9 cellular contexts compared by ENCODE assay signal in the genomic region with DNA sequence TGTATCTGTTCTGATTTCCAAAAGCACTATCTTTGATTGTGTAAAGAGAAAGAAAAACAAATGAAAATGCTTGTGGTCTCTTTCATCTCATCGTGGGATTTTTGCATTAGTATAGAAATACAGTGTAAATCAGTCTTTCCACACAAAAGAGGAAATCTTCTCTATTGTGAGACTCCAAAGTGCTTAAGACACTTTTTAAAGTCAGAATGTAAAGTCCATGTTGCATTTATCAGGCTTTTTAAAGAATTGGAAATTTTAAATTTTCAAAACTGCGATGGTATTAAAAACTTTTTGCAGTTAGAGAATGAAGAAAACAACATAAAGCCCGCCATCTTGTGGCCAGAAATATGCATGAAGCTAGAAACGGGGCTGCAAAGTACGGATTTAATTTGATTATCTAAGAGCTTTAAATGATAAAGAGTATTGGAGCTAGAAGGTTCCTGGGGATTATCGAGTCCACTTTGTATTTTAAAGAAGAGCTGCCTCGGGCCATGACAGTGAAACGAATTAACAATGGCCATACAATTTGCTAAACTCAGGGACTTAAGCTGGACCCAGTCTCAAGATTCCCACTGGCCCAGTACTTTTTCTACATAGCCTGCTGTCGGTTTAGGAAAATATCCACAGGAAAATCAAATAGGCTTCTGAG.
DNase-seq lines count a peak whose midpoint lies in the region; ATAC-seq and TF ChIP-seq lines count a peak whose summit lies in the region.
"Had no signal": no experiment of that assay in that cellular context is flagged by ENCODE, and none has a peak within 500 bp of the region (broad histone marks: within the 10 kb centered on the region; RNA-seq: fewer than 3 reads in every experiment).

No MANE protein-coding gene starts in this region.

- H3K36me3 ChIP-seq in adrenal gland (replicated peaks in 1 of 2) = no peaks in the 10 kb centered on the region
- H3K36me3 ChIP-seq in hepatocyte (replicated peaks; ENCODE audit: insufficient read depth, low read depth) = no peaks in the 10 kb centered on the region
- H3K36me3 ChIP-seq: BLaER1 treated with 17β-estradiol and CSF1 and Interleukin-3, amounts not matched to agents 10 nM and 100 nM had no signal

- H2AFZ ChIP-seq in hepatocyte = peak overlapping the region; percentile 27

- intact Hi-C loops in adrenal gland (cut with DNase I) = no loop called here

- peak overlapping the region; percentile 55 for H3K4me2 ChIP-seq in hepatocyte
- H3K4me2 ChIP-seq: BLaER1 treated with 17β-estradiol and CSF1 and Interleukin-3, amounts not matched to agents 10 nM and 100 nM had no signal

- no peaks in the 10 kb centered on the region for H3K27me3 ChIP-seq in adrenal gland
- H3K27me3 ChIP-seq in hepatocyte = no peaks in the 10 kb centered on the region
- H3K27me3 ChIP-seq: BLaER1 treated with 17β-estradiol and CSF1 and Interleukin-3, amounts not matched to agents 10 nM and 100 nM had no signal

- WGBS in adrenal gland, 4 donors = 10 to 13% (median 12%) methylated on average over 9 of the region's 9 CpGs
- WGBS in hepatocyte (ENCODE audit: low lambda C conversion rate, missing lambda C conversion rate) = 12% methylated on average over 9 of the region's 9 CpGs

- ATAC-seq in HG03280 (IDR thresholded peaks at IDR 0.05; ENCODE audit: unreplicated experiment) = peak; percentile 56

- no peaks in the 10 kb centered on the region for H3K4me1 ChIP-seq in adrenal gland (replicated peaks in 1 of 2)
- H3K4me1 ChIP-seq in hepatocyte (ENCODE audit: insufficient read depth) = no peaks in the 10 kb centered on the region
- H3K4me1 ChIP-seq: BLaER1 treated with 17β-estradiol and CSF1 and Interleukin-3, amounts not matched to agents 10 nM and 100 nM had no signal

- H4K20me1 ChIP-seq in hepatocyte (ENCODE audit: insufficient read depth, poor library complexity, severe bottlenecking) = no peaks in the 10 kb centered on the region
- H4K20me1 ChIP-seq: BLaER1 treated with 17β-estradiol and CSF1 and Interleukin-3, amounts not matched to agents 10 nM and 100 nM had no signal

- no peak overlapping the region for H3K4me3 ChIP-seq in adrenal gland
- H3K4me3 ChIP-seq in hepatocyte = no peak overlapping the region
- H3K4me3 ChIP-seq: BLaER1 treated with 17β-estradiol and CSF1 and Interleukin-3, amounts not matched to agents 10 nM and 100 nM had no signal

- H3K27ac ChIP-seq in adrenal gland (no peak overlapping the region), hepatocyte (no peak overlapping the region)
- H3K27ac ChIP-seq: BLaER1 treated with 17β-estradiol and CSF1 and Interleukin-3, amounts not matched to agents 10 nM and 100 nM had no signal

- H3K9me3 ChIP-seq in adrenal gland (replicated peaks in 1 of 3) = no peaks in the 10 kb centered on the region
- H3K9me3 ChIP-seq in hepatocyte (ENCODE audit: low read depth) = no peaks in the 10 kb centered on the region
- H3K9me3 ChIP-seq: BLaER1 treated with 17β-estradiol and CSF1 and Interleukin-3, amounts not matched to agents 10 nM and 100 nM had no signal

- peak; percentile 12 for DNase-seq in NCI-H1092 treated with DMSO at 0.1 percent for 48 hours (lab: John Stamatoyannopoulos, UW)
- DNase-seq in NCI-H1092 (lab: John Stamatoyannopoulos, UW) = no peak
- DNase-seq in RPMI7951 (ENCODE audit: low read depth) = peak; percentile 42
- peak; percentile 16 to 62 (median 33) for DNase-seq in adrenal gland
- peak; percentile 53 for DNase-seq in hepatocyte (ENCODE audit: low spot score)
- peak; percentile 33 for DNase-seq in stimulated activated CD4-positive, alpha-beta T cell treated with anti-CD3 and anti-CD28 coated beads, Interleukin-12 subunit alpha, Interleukin-12 subunit beta, amount 100 ng/mL, for 4 hours
- no peak for DNase-seq in MV-4-11 (lab: John Stamatoyannopoulos, UW)

- TF ChIP-seq POLR2A in adrenal gland (IDR thresholded peaks at IDR 0.05) = no peak

- H3K79me2 ChIP-seq in hepatocyte = no peaks in the 10 kb centered on the region

- TF ChIP-seq CTCF in adrenal gland (IDR thresholded peaks at IDR 0.05) = peak; percentile 43 to 73 (median 53)
- peak; percentile 85 for TF ChIP-seq CTCF in hepatocyte (IDR thresholded peaks at IDR 0.05; ENCODE audit: poor library complexity)

- H3K9me2 ChIP-seq in hepatocyte (replicated peaks; ENCODE audit: insufficient read depth) = no peaks in the 10 kb centered on the region

Comparison
In these comparisons a context has a peak if more than half of its experiments do, and no peak if none do; other contexts are left out.
1. DNase-seq: peak in NCI-H1092 treated with DMSO at 0.1 percent for 48 hours (single experiment), RPMI7951 (single experiment), adrenal gland (7 of 7), hepatocyte (single experiment) and stimulated activated CD4-positive, alpha-beta T cell treated with anti-CD3 and anti-CD28 coated beads, Interleukin-12 subunit alpha, Interleukin-12 subunit beta, amount 100 ng/mL, for 4 hours (single experiment); none in NCI-H1092 (single experiment) and MV-4-11 (single experiment).